Comparison of ENCODE assay signal across 14 cellular contexts in genomic region chr1:31272369-31272768, GRCh38. TPM values are rescaled to one million over a fixed set of nuclear protein-coding genes. Genes with fewer than 3 reads are reported as not detected.
A peak's percentile ranks its signal among the peaks of the same experiment; 100 is the strongest.
DNase-seq lines count a peak whose midpoint lies in the region; FAIRE-seq and TF ChIP-seq lines count a peak whose summit lies in the region.
"Had no signal": no experiment of that assay in that cellular context is flagged by ENCODE, and none has a peak within 500 bp of the region (broad histone marks: within the 10 kb centered on the region; RNA-seq: fewer than 3 reads in every experiment).

No MANE protein-coding gene starts in this region.

- H3K9ac ChIP-seq in endothelial cell of umbilical vein (replicated peaks; ENCODE audit: extremely low read depth, insufficient read depth, low read length): no peak overlapping the region
- H3K9ac ChIP-seq: GM23248 had no signal

- H4K20me1 ChIP-seq in endothelial cell of umbilical vein (replicated peaks; ENCODE audit: control insufficient read depth, extremely low read depth, insufficient read depth, low read length): no peaks in the 10 kb centered on the region

- peak; percentile 88 for FAIRE-seq in endothelial cell of umbilical vein (lab: Jason Lieb, UNC)
- FAIRE-seq: GM18507 had no signal

- H3K27me3 ChIP-seq in endothelial cell of umbilical vein (ENCODE audit: control insufficient read depth in 2 of 2, insufficient read depth in 2 of 2, low read length in 2 of 2): no peaks in the 10 kb centered on the region

- H3K36me3 ChIP-seq in endothelial cell of umbilical vein (ENCODE audit: control insufficient read depth in 2 of 2, extremely low read depth in 1 of 2, insufficient read depth in 2 of 2, low read length in 2 of 2): peaks cover 15 to 16% of the 10 kb centered on the region in 2 experiments

- no peaks in the 10 kb centered on the region for H3K9me1 ChIP-seq in endothelial cell of umbilical vein (replicated peaks; ENCODE audit: control insufficient read depth, extremely low read depth, insufficient read depth, low read length)

- CTCF ChIA-PET in endothelial cell of umbilical vein (lab: Charles Lee): interaction anchor here (0.9 to 1.8 kb wide), 2 partner anchors 9 to 24 kb away, joined by 4 to 6 read pairs; partner anchors contain the start of genes SNRNP40 and ZCCHC17

- dilution Hi-C loops in endothelial cell of umbilical vein (cut with MboI; ENCODE audit: extremely low pct_ligation_motif_present, low sequenced_read_pairs): no loop called here

- POLR2A ChIA-PET in endothelial cell of umbilical vein (lab: Charles Lee): interaction anchor here (1.2 kb wide), 1 partner anchor 24 kb away, joined by 5 read pairs; the partner anchor contains the start of genes SNRNP40 and ZCCHC17

- no peak overlapping the region for H2AFZ ChIP-seq in endothelial cell of umbilical vein (ENCODE audit: low read depth, low read length)
- H2AFZ ChIP-seq: GM23248 had no signal

- H3K4me2 ChIP-seq in endothelial cell of umbilical vein (ENCODE audit: insufficient read depth, low read length): peak overlapping the region; percentile 14

- no peaks in the 10 kb centered on the region for H3K9me3 ChIP-seq in endothelial cell of umbilical vein (replicated peaks; ENCODE audit: control insufficient read depth, insufficient read depth, low read length)

- intact Hi-C loops in endothelial cell of umbilical vein (cut with micrococcal nuclease): loop anchor here (5.0 kb wide), 1 partner anchor 90 kb away; no protein-coding TSS in a partner anchor

- peak overlapping the region; percentile 8 for H3K27ac ChIP-seq in endothelial cell of umbilical vein (ENCODE audit: insufficient read depth, low read depth, low read length)
- H3K27ac ChIP-seq: 22Rv1, GM23248 had no signal

- H3K79me2 ChIP-seq in endothelial cell of umbilical vein (ENCODE audit: control insufficient read depth, insufficient read depth, low read length): no peaks in the 10 kb centered on the region

- H3K4me1 ChIP-seq in endothelial cell of umbilical vein (ENCODE audit: control insufficient read depth, extremely low read depth, insufficient read depth, low read length): peaks cover 7% of the 10 kb centered on the region

- H3K4me3 ChIP-seq in endothelial cell of umbilical vein (replicated peaks in 1 of 3; ENCODE audit: insufficient read depth in 1 of 3, low read depth in 1 of 3, low read length in 3 of 3): no peak overlapping the region
- H3K4me3 ChIP-seq: GM23248 had no signal

- no peak for TF ChIP-seq POLR2A in endothelial cell of umbilical vein (IDR thresholded peaks at IDR 0.05; ENCODE audit: low read depth, low read length)

- DNase-seq in NCI-H82 (lab: John Stamatoyannopoulos, UW): peak; percentile 44
- DNase-seq in NCI-H82 treated with DMSO at 0.1 percent for 48 hours (lab: John Stamatoyannopoulos, UW; ENCODE audit: unreplicated experiment): no peak
- DNase-seq in NCI-H526 (lab: John Stamatoyannopoulos, UW): peak; percentile 40 to 57
- DNase-seq in endothelial cell of umbilical vein (ENCODE audit: low read depth, low spot score): peak; percentile 90
- DNase-seq in pulmonary artery endothelial cell (ENCODE audit: low read depth, low spot score): peak; percentile 51
- no peak for DNase-seq in HT-29 (ENCODE audit: low spot score)
- DNase-seq in DMS53 treated with DMSO at 0.1 percent for 48 hours (lab: John Stamatoyannopoulos, UW; ENCODE audit: unreplicated experiment): no peak
- no peak for DNase-seq in superior temporal gyrus (ENCODE audit: extremely low spot score)
- DNase-seq: CD8-positive, alpha-beta T cell; COR-L47; GM23248 had no signal

- BruUV-seq in endothelial cell of umbilical vein (replicated peaks; lab: Mats Ljungman, UMichigan): no TSS peak

- no peak for TF ChIP-seq CTCF in endothelial cell of umbilical vein (IDR thresholded peaks at IDR 0.05; ENCODE audit: extremely low read depth in 1 of 2, insufficient read depth in 1 of 2, low read depth in 1 of 2, low read length in 2 of 2)

TF ChIP-seq in endothelial cell of umbilical vein, 7 proteins besides CTCF, POLR2A, EP300 and RAD21:
- no peak for TF ChIP-seq GATA2 (IDR thresholded peaks at IDR 0.05; ENCODE audit: insufficient read depth, insufficient read length, low read depth, low read length)
- TF ChIP-seq MYC (IDR thresholded peaks at IDR 0.05; ENCODE audit: low read depth, low read length): no peak
- peak; percentile 51 for TF ChIP-seq JUN (IDR thresholded peaks at IDR 0.05; ENCODE audit: borderline replicate concordance, insufficient read depth, insufficient read length, low read depth)
- no peak for TF ChIP-seq FOS (IDR thresholded peaks at IDR 0.05; ENCODE audit: borderline replicate concordance, insufficient read depth, low read length)

RNA-seq across cellular contexts. Expression of gene SNRNP40, which starts 24.2 kb away (rescaled TPM):
- total RNA-seq in endothelial cell of umbilical vein (78.1 and 85.3 TPM in 2 replicates), pulmonary artery endothelial cell (210 and 251 TPM in 2 replicates)
- polyA plus RNA-seq in endothelial cell of umbilical vein: 57.8 and 66.3 TPM in 2 replicates
- polyA plus RNA-seq in endothelial cell of umbilical vein (2011; cell fraction: cytosol; rRNA removed): 67.2 and 73.5 TPM in 2 replicates
- polyA plus RNA-seq in endothelial cell of umbilical vein (2011; cell fraction: nucleus; rRNA removed): 61.5 and 69.7 TPM in 2 replicates
- polyA plus RNA-seq in endothelial cell of umbilical vein (2012): 43.3 and 68.8 TPM in 2 replicates
- 112 and 115 TPM in 2 replicates for polyA minus RNA-seq in endothelial cell of umbilical vein
- polyA minus RNA-seq in endothelial cell of umbilical vein (2011; cell fraction: cytosol; rRNA and poly(A)+ RNA removed): 88.8 TPM
- polyA minus RNA-seq in endothelial cell of umbilical vein (2011; cell fraction: nucleus; rRNA and poly(A)+ RNA removed): 44.0 and 66.4 TPM in 2 replicates
- 221 and 257 TPM in 2 replicates for total RNA-seq in HT-29 (2014; rRNA removed; shearing (Covaris generic))

RNA-seq across cellular contexts. Expression of gene ZCCHC17, which starts 24.5 kb away (rescaled TPM):
- total RNA-seq in endothelial cell of umbilical vein (40.4 and 41.4 TPM in 2 replicates), pulmonary artery endothelial cell (51.4 and 52.6 TPM in 2 replicates)
- 31.6 and 32.0 TPM in 2 replicates for polyA plus RNA-seq in endothelial cell of umbilical vein
- 46.1 and 46.2 TPM in 2 replicates for polyA plus RNA-seq in endothelial cell of umbilical vein (2011; cell fraction: cytosol; rRNA removed)
- polyA plus RNA-seq in endothelial cell of umbilical vein (2011; cell fraction: nucleus; rRNA removed): 20.2 and 27.8 TPM in 2 replicates
- polyA plus RNA-seq in endothelial cell of umbilical vein (2012): 50.7 and 63.5 TPM in 2 replicates
- polyA minus RNA-seq in endothelial cell of umbilical vein: 19.1 and 25.5 TPM in 2 replicates
- polyA minus RNA-seq in endothelial cell of umbilical vein (2011; cell fraction: cytosol; rRNA and poly(A)+ RNA removed): 11.6 TPM
- polyA minus RNA-seq in endothelial cell of umbilical vein (2011; cell fraction: nucleus; rRNA and poly(A)+ RNA removed): 7.6 and 10.7 TPM in 2 replicates
- 15.9 and 17.7 TPM in 2 replicates for total RNA-seq in HT-29 (2014; rRNA removed; shearing (Covaris generic))

RNA-seq across cellular contexts. Expression of gene NKAIN1, which starts 32.7 kb away (rescaled TPM):
- total RNA-seq in endothelial cell of umbilical vein: 0.23 and 0.40 TPM in 2 replicates
- 0.29 and 0.60 TPM in 2 replicates for polyA plus RNA-seq in endothelial cell of umbilical vein
- polyA plus RNA-seq in endothelial cell of umbilical vein (2011; cell fraction: cytosol; rRNA removed): 0.14 and 0.21 TPM in 2 replicates
- polyA plus RNA-seq in endothelial cell of umbilical vein (2011; cell fraction: nucleus; rRNA removed): not detected in 2 replicates
- polyA plus RNA-seq in endothelial cell of umbilical vein (2012): 0.16 and 0.27 TPM in 2 replicates
- 0.12 and 0.28 TPM in 2 replicates for polyA minus RNA-seq in endothelial cell of umbilical vein
- polyA minus RNA-seq in endothelial cell of umbilical vein (2011; cell fraction: cytosol; rRNA and poly(A)+ RNA removed): not detected
- not detected in 2 replicates for polyA minus RNA-seq in endothelial cell of umbilical vein (2011; cell fraction: nucleus; rRNA and poly(A)+ RNA removed)
- 0.32 TPM in 1 of 2 replicates, not detected in the other for total RNA-seq in pulmonary artery endothelial cell
- not detected in 2 replicates for total RNA-seq in HT-29 (2014; rRNA removed; shearing (Covaris generic))
- total RNA-seq: CD8-positive, alpha-beta T cell had no signal
- polyA plus RNA-seq: CD14-positive monocyte, GM23248 had no signal

Comparison
In these comparisons a context has a peak if more than half of its experiments do, and no peak if none do; other contexts are left out.
1. DNase-seq: peak in NCI-H82 (single experiment), NCI-H526 (2 of 2), endothelial cell of umbilical vein (single experiment) and pulmonary artery endothelial cell (single experiment); none in NCI-H82 treated with DMSO at 0.1 percent for 48 hours (single experiment), HT-29 (single experiment), DMS53 treated with DMSO at 0.1 percent for 48 hours (single experiment) and superior temporal gyrus (single experiment).